ENCODE assay signal across 17 cellular contexts in the genomic region with DNA sequence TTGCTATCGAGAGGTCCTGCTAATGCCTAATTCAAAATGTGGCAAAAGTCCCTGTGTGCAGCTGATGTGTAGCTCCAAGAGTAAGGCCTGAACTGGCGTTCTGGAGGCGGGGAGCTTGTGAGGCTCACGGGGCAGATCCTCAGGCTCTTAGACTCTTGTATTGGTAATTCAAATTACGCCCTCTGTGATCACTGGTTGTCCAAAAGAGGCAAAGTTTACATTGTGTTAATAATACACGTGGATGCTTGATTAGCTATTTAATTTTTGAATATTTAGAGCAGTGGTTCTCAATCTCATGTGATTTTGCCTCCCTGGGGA. TPM values are rescaled to one million over a fixed set of nuclear protein-coding genes. Genes with fewer than 3 reads are reported as not detected.
A peak's percentile ranks its signal among the peaks of the same experiment; 100 is the strongest.
DNase-seq lines count a peak whose midpoint lies in the region; ATAC-seq and TF ChIP-seq lines count a peak whose summit lies in the region.
"Had no signal": no experiment of that assay in that cellular context is flagged by ENCODE, and none has a peak within 500 bp of the region (broad histone marks: within the 10 kb centered on the region; RNA-seq: fewer than 3 reads in every experiment).

No MANE protein-coding gene starts in this region.

- H2BK12ac ChIP-seq in mesenchymal stem cell (ENCODE audit: low read length in 2 of 2): no peak overlapping the region

- H3K36me3 ChIP-seq in DND-41 (ENCODE audit: insufficient read depth, low read length): no peaks in the 10 kb centered on the region
- no peaks in the 10 kb centered on the region for H3K36me3 ChIP-seq in OCI-LY7 (ENCODE audit: insufficient read depth, low read length)
- no peaks in the 10 kb centered on the region for H3K36me3 ChIP-seq in adipocyte (ENCODE audit: control insufficient read depth, insufficient read depth, low read length, severe bottlenecking)
- no peaks in the 10 kb centered on the region for H3K36me3 ChIP-seq in mesenchymal stem cell (ENCODE audit: control insufficient read depth in 1 of 2, insufficient read depth in 2 of 2, low read depth in 1 of 2, low read length in 2 of 2)
- H3K36me3 ChIP-seq in ascending aorta: no peaks in the 10 kb centered on the region
- H3K36me3 ChIP-seq: neutrophil had no signal

- H3K4ac ChIP-seq in mesenchymal stem cell (ENCODE audit: low read depth in 1 of 2, low read length in 2 of 2): no peak overlapping the region

- intact Hi-C loops in OCI-LY7 (cut with micrococcal nuclease; ENCODE audit: unreplicated experiment) (loop anchor here (1.0 to 10.0 kb wide), 2 partner anchors 78 to 179 kb away; no protein-coding TSS in a partner anchor), ascending aorta (cut with DNase I) (loop anchor here (1.0 kb wide), 2 partner anchors 79 to 90 kb away; a partner anchor contains a TSS)

- CTCF ChIA-PET in OCI-LY7 (lab: Charles Lee; ENCODE audit: unreplicated experiment): interaction anchor here (1.3 kb wide), 1 partner anchor 9 kb away, joined by 5 read pairs; no protein-coding TSS in a partner anchor

- H2BK5ac ChIP-seq in mesenchymal stem cell (ENCODE audit: low read depth, low read length, poor library complexity, severe bottlenecking): no peak overlapping the region

- no peak overlapping the region for H4K91ac ChIP-seq in mesenchymal stem cell (ENCODE audit: low read length)

- H4K20me1 ChIP-seq in DND-41 (ENCODE audit: insufficient read depth, low read length): no peaks in the 10 kb centered on the region
- no peaks in the 10 kb centered on the region for H4K20me1 ChIP-seq in OCI-LY7 (ENCODE audit: insufficient read depth, low read length)

- no peak for TF ChIP-seq CTCF in DND-41 (IDR thresholded peaks at IDR 0.05; ENCODE audit: borderline replicate concordance, extremely low read depth, low read length, poor library complexity, severe bottlenecking)
- no peak for TF ChIP-seq CTCF in OCI-LY7 (conservative IDR thresholded peaks at IDR 0.05; ENCODE audit: low read length)
- TF ChIP-seq CTCF in ascending aorta (IDR thresholded peaks at IDR 0.05): no peak

- no peak overlapping the region for H3K27ac ChIP-seq in DND-41 (ENCODE audit: low read length)
- no peak overlapping the region for H3K27ac ChIP-seq in OCI-LY7 (ENCODE audit: low read depth, low read length, poor library complexity, severe bottlenecking)
- no peak overlapping the region for H3K27ac ChIP-seq in mesenchymal stem cell (ENCODE audit: low read length, poor library complexity, severe bottlenecking)
- no peak overlapping the region for H3K27ac ChIP-seq in ascending aorta
- H3K27ac ChIP-seq: neutrophil had no signal

- H2AFZ ChIP-seq in DND-41 (ENCODE audit: low read depth, low read length) (peak overlapping the region; percentile 62), OCI-LY7 (ENCODE audit: low read length) (peak overlapping the region; percentile 63; the same call in 1 of the 2 replicates), mesenchymal stem cell (ENCODE audit: low read depth, low read length) (no peak overlapping the region)

- H3K9me3 ChIP-seq in DND-41 (ENCODE audit: insufficient read depth, low read length, severe bottlenecking): no peaks in the 10 kb centered on the region
- H3K9me3 ChIP-seq in OCI-LY7 (ENCODE audit: low read length): no peaks in the 10 kb centered on the region
- no peaks in the 10 kb centered on the region for H3K9me3 ChIP-seq in adipocyte (ENCODE audit: control insufficient read depth, low read length)
- no peaks in the 10 kb centered on the region for H3K9me3 ChIP-seq in mesenchymal stem cell (ENCODE audit: control insufficient read depth, low read length)
- H3K9me3 ChIP-seq in ascending aorta: no peaks in the 10 kb centered on the region
- H3K9me3 ChIP-seq: neutrophil had no signal

- H3K79me1 ChIP-seq in mesenchymal stem cell (replicated peaks; ENCODE audit: low read length, poor library complexity, severe bottlenecking): no peaks in the 10 kb centered on the region

- WGBS in mesenchymal stem cell: 81% methylated on average over 6 of the region's 6 CpGs

- POLR2A ChIA-PET in OCI-LY7 (lab: Charles Lee): interaction anchor here (0.6 to 1.7 kb wide), 8 partner anchors 9 to 548 kb away, joined by 3 to 5 read pairs (median 4); a partner anchor contains a TSS

- no peaks in the 10 kb centered on the region for H3K9me2 ChIP-seq in OCI-LY7 (ENCODE audit: insufficient read depth, low read length)

- H3K9ac ChIP-seq in DND-41 (ENCODE audit: low read depth, low read length) (no peak overlapping the region), adipocyte (ENCODE audit: low read length) (peak overlapping the region; percentile 33), mesenchymal stem cell (ENCODE audit: low read length) (peak overlapping the region; percentile 63)

- no peak overlapping the region for H2AK5ac ChIP-seq in mesenchymal stem cell (ENCODE audit: low read length, severe bottlenecking)

- H3K23ac ChIP-seq in mesenchymal stem cell (ENCODE audit: low read length in 2 of 2): no peak overlapping the region

- H2BK120ac ChIP-seq in mesenchymal stem cell (ENCODE audit: low read depth, low read length): no peak overlapping the region

- H3K27me3 ChIP-seq in DND-41 (ENCODE audit: insufficient read depth, low read length, poor library complexity) (no peaks in the 10 kb centered on the region), adipocyte (replicated peaks; ENCODE audit: control insufficient read depth, insufficient read depth, low read length) (no peaks in the 10 kb centered on the region), mesenchymal stem cell (ENCODE audit: control insufficient read depth in 1 of 2, insufficient read depth in 1 of 2, low read length in 2 of 2) (no peaks in the 10 kb centered on the region), ascending aorta (no peaks in the 10 kb centered on the region)
- H3K27me3 ChIP-seq: neutrophil had no signal

- DNase-seq in DND-41 (no peak), OCI-LY7 (ENCODE audit: low spot score) (no peak), adipocyte (ENCODE audit: low read depth) (no peak), mesenchymal stem cell (no peak), ascending aorta (ENCODE audit: low spot score in 2 of 2) (no peak)
- no peak for DNase-seq in effector CD8-positive, alpha-beta T cell (lab: John Stamatoyannopoulos, UW)
- no peak for DNase-seq in activated CD8-positive, alpha-beta memory T cell treated with anti-CD3 and anti-CD28 coated beads, Interleukin-2, amount 50 U/mL, for 48 hours
- DNase-seq: cerebellar nuclear complex had no signal

- no peak overlapping the region for H2BK15ac ChIP-seq in mesenchymal stem cell (ENCODE audit: low read depth, poor library complexity, severe bottlenecking)

- no peak overlapping the region for H3K4me3 ChIP-seq in DND-41 (ENCODE audit: low read depth in 1 of 2, low read length in 2 of 2)
- H3K4me3 ChIP-seq in OCI-LY7 (ENCODE audit: low read depth, low read length, poor library complexity, severe bottlenecking): no peak overlapping the region
- H3K4me3 ChIP-seq in adipocyte (ENCODE audit: low read length): no peak overlapping the region
- no peak overlapping the region for H3K4me3 ChIP-seq in mesenchymal stem cell (ENCODE audit: insufficient read depth in 1 of 2, low read depth in 1 of 2, low read length in 2 of 2)
- H3K4me3 ChIP-seq in ascending aorta: no peak overlapping the region

- H4K8ac ChIP-seq in mesenchymal stem cell (ENCODE audit: low read length): no peak overlapping the region

- H3K4me2 ChIP-seq in DND-41 (ENCODE audit: insufficient read depth, low read length) (no peak overlapping the region), OCI-LY7 (ENCODE audit: low read length) (no peak overlapping the region), mesenchymal stem cell (ENCODE audit: low read length, poor library complexity, severe bottlenecking) (no peak overlapping the region)

- 0 out of 3 replicates have a peak, but pooled peaks have one; percentile 39 for ATAC-seq in DND-41 (ENCODE audit: insufficient read depth, low read depth)
- no peak for ATAC-seq in HG02870 (IDR thresholded peaks at IDR 0.05; ENCODE audit: unreplicated experiment)

- no peaks in the 10 kb centered on the region for H3K79me2 ChIP-seq in DND-41 (ENCODE audit: insufficient read depth, low read length)
- H3K79me2 ChIP-seq in OCI-LY7 (ENCODE audit: insufficient read depth, low read depth, low read length): no peaks in the 10 kb centered on the region

- H3K4me1 ChIP-seq in DND-41 (ENCODE audit: insufficient read depth, low read length): 0 out of 2 replicates have a peak, but pooled peaks cover 2% of the 10 kb centered on the region
- no peaks in the 10 kb centered on the region for H3K4me1 ChIP-seq in OCI-LY7 (ENCODE audit: insufficient read depth, low read length, poor library complexity, severe bottlenecking)
- H3K4me1 ChIP-seq in adipocyte (ENCODE audit: control insufficient read depth, insufficient read depth, low read length): peaks cover 5% of the 10 kb centered on the region
- peaks cover 2% of the 10 kb centered on the region for H3K4me1 ChIP-seq in mesenchymal stem cell (ENCODE audit: control insufficient read depth, insufficient read depth, low read depth, low read length)
- H3K4me1 ChIP-seq in ascending aorta: no peaks in the 10 kb centered on the region

- no peak overlapping the region for H3K14ac ChIP-seq in mesenchymal stem cell (ENCODE audit: low read length in 2 of 2)

- no TSS peak for BruUV-seq in OCI-LY7 (replicated peaks; lab: Mats Ljungman, UMichigan)

- H3K18ac ChIP-seq in mesenchymal stem cell (ENCODE audit: low read depth in 1 of 2, low read length in 2 of 2): no peak overlapping the region

RNA-seq across cellular contexts. Expression of a gene that starts 12.4 kb away (rescaled TPM):
- total RNA-seq in OCI-LY7 (2014; rRNA removed; shearing (Covaris generic)): not detected in 2 replicates
- total RNA-seq in OCI-LY7 (2022) (not detected in 2 replicates), ascending aorta (not detected)
- polyA plus RNA-seq in mesenchymal stem cell (2013, experiment 1 of 2): not detected
- polyA plus RNA-seq in mesenchymal stem cell (2013, experiment 2 of 2): not detected
- total RNA-seq: activated naive CD4-positive, alpha-beta T cell treated with anti-CD3 and anti-CD28 coated beads, Interleukin-2, amount 50 U/mL, for 72 hours; activated T-helper 1 cell treated with anti-CD3 and anti-CD28 coated beads, Interleukin-12 subunit alpha, Interleukin-12 subunit beta, Interleukin-2, Interleukin-4 antibody, amounts not matched to agents 30 ng/mL and 10 ng/mL and 1 ng/mL, durations not matched to agents 14 hours and 24 hours and 36 hours; CD4-positive, alpha-beta memory T cell; epithelial cell of proximal tubule; HT-29; lower leg skin had no signal
- polyA plus RNA-seq: CD4-positive, alpha-beta memory T cell had no signal

RNA-seq across cellular contexts. Expression of a gene that starts 14.0 kb away (rescaled TPM):
- not detected in 2 replicates for total RNA-seq in OCI-LY7 (2014; rRNA removed; shearing (Covaris generic))
- total RNA-seq in OCI-LY7 (2022) (not detected in 2 replicates), ascending aorta (not detected)
- polyA plus RNA-seq in mesenchymal stem cell (2013, experiment 1 of 2): not detected
- not detected for polyA plus RNA-seq in mesenchymal stem cell (2013, experiment 2 of 2)
- total RNA-seq: activated naive CD4-positive, alpha-beta T cell treated with anti-CD3 and anti-CD28 coated beads, Interleukin-2, amount 50 U/mL, for 72 hours; activated T-helper 1 cell treated with anti-CD3 and anti-CD28 coated beads, Interleukin-12 subunit alpha, Interleukin-12 subunit beta, Interleukin-2, Interleukin-4 antibody, amounts not matched to agents 30 ng/mL and 10 ng/mL and 1 ng/mL, durations not matched to agents 14 hours and 24 hours and 36 hours; CD4-positive, alpha-beta memory T cell; epithelial cell of proximal tubule; HT-29; lower leg skin had no signal
- polyA plus RNA-seq: CD4-positive, alpha-beta memory T cell had no signal

RNA-seq across cellular contexts. Expression of a gene that starts 29.8 kb away (rescaled TPM):
- total RNA-seq in OCI-LY7 (2014; rRNA removed; shearing (Covaris generic)): not detected in 2 replicates
- not detected in 2 replicates for total RNA-seq in OCI-LY7 (2022)
- polyA plus RNA-seq in mesenchymal stem cell (2013, experiment 1 of 2): not detected
- not detected for polyA plus RNA-seq in mesenchymal stem cell (2013, experiment 2 of 2)
- not detected for total RNA-seq in ascending aorta
- total RNA-seq: activated naive CD4-positive, alpha-beta T cell treated with anti-CD3 and anti-CD28 coated beads, Interleukin-2, amount 50 U/mL, for 72 hours; activated T-helper 1 cell treated with anti-CD3 and anti-CD28 coated beads, Interleukin-12 subunit alpha, Interleukin-12 subunit beta, Interleukin-2, Interleukin-4 antibody, amounts not matched to agents 30 ng/mL and 10 ng/mL and 1 ng/mL, durations not matched to agents 14 hours and 24 hours and 36 hours; CD4-positive, alpha-beta memory T cell; epithelial cell of proximal tubule; HT-29; lower leg skin had no signal
- polyA plus RNA-seq: CD4-positive, alpha-beta memory T cell had no signal

RNA-seq across cellular contexts. Expression of a gene that starts 46.2 kb away (rescaled TPM):
- total RNA-seq in OCI-LY7 (2014; rRNA removed; shearing (Covaris generic)): not detected in 2 replicates
- not detected in 2 replicates for total RNA-seq in OCI-LY7 (2022)
- polyA plus RNA-seq in mesenchymal stem cell (2013, experiment 1 of 2): not detected
- polyA plus RNA-seq in mesenchymal stem cell (2013, experiment 2 of 2): not detected
- not detected for total RNA-seq in ascending aorta
- total RNA-seq: activated naive CD4-positive, alpha-beta T cell treated with anti-CD3 and anti-CD28 coated beads, Interleukin-2, amount 50 U/mL, for 72 hours; activated T-helper 1 cell treated with anti-CD3 and anti-CD28 coated beads, Interleukin-12 subunit alpha, Interleukin-12 subunit beta, Interleukin-2, Interleukin-4 antibody, amounts not matched to agents 30 ng/mL and 10 ng/mL and 1 ng/mL, durations not matched to agents 14 hours and 24 hours and 36 hours; CD4-positive, alpha-beta memory T cell; epithelial cell of proximal tubule; HT-29; lower leg skin had no signal
- polyA plus RNA-seq: CD4-positive, alpha-beta memory T cell; thymus had no signal

RNA-seq across cellular contexts. Expression of a gene that starts 51.5 kb away (rescaled TPM):
- not detected in 2 replicates for total RNA-seq in OCI-LY7 (2014; rRNA removed; shearing (Covaris generic))
- total RNA-seq in OCI-LY7 (2022) (not detected in 2 replicates), ascending aorta (not detected)
- polyA plus RNA-seq in mesenchymal stem cell (2013, experiment 1 of 2): not detected
- polyA plus RNA-seq in mesenchymal stem cell (2013, experiment 2 of 2): not detected
- total RNA-seq: activated naive CD4-positive, alpha-beta T cell treated with anti-CD3 and anti-CD28 coated beads, Interleukin-2, amount 50 U/mL, for 72 hours; activated T-helper 1 cell treated with anti-CD3 and anti-CD28 coated beads, Interleukin-12 subunit alpha, Interleukin-12 subunit beta, Interleukin-2, Interleukin-4 antibody, amounts not matched to agents 30 ng/mL and 10 ng/mL and 1 ng/mL, durations not matched to agents 14 hours and 24 hours and 36 hours; CD4-positive, alpha-beta memory T cell; epithelial cell of proximal tubule; HT-29; lower leg skin had no signal
- polyA plus RNA-seq: CD4-positive, alpha-beta memory T cell had no signal
